In the genomic region with DNA sequence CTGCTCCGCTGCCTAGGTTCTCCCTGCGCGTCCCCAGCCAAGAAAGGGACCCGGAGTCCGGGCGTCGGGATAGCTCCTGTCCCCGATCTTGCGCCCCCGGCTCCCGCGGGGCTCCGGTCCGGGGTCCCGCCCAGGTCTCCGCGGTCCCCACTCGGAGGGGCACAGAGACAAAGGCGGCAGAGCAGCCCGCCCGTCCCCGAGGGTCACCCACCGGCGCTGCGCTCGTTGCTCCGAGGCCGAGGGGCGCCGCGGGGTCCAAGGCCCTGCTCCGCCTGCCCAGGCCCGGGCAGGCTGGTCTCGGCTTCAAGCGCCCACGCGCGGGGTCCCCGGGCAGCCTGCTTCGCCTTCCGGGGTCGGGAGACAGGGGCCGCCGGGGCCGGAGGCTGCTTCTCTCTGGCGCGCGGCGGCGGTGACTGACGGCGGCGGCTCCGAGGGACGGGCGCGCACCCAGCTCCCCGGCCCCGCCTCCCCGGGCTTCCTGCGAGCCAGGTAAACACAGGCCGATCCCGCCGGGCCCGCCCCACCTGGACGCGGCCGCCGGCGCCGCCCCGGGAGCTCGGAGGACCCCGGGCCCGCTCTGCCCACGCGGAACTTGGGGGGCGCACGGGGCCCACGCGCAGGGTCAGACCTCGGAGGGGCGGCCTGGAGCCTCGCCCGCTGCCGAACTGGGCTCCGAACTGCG, we compare ENCODE assay signal across 8 cellular contexts. TPM values are rescaled to one million over a fixed set of nuclear protein-coding genes. Genes with fewer than 3 reads are reported as not detected.
DNase-seq lines count a peak whose midpoint lies in the region; ATAC-seq lines count a peak whose summit lies in the region.

Gene MBP, minus strand, starts transcription at position 415 of the 682 bp plus-strand sequence. CDS start 27,522 bp downstream, outside the sequence.

- H3K4me1 ChIP-seq in CD4-positive, CD25-positive, alpha-beta regulatory T cell (ENCODE audit: control insufficient read depth, insufficient read depth, low read length, poor library complexity, severe bottlenecking) = peaks cover 53% of the 10 kb centered on the region
- H3K4me1 ChIP-seq in skeletal muscle satellite cell (ENCODE audit: control insufficient read depth, insufficient read depth, low read length) = peaks cover 48% of the 10 kb centered on the region

- no peaks in the 10 kb centered on the region for H3K27me3 ChIP-seq in CD4-positive, CD25-positive, alpha-beta regulatory T cell (ENCODE audit: control insufficient read depth, insufficient read depth, low read length)
- H3K27me3 ChIP-seq in skeletal muscle satellite cell (ENCODE audit: control insufficient read depth, insufficient read depth, low read length) = peaks cover 30% of the 10 kb centered on the region

- ATAC-seq in CD4-positive, CD25-positive, alpha-beta regulatory T cell (ENCODE audit: low read depth in 2 of 2) = peak; percentile 68 to 75
- ATAC-seq in GM19397 (IDR thresholded peaks at IDR 0.05; ENCODE audit: unreplicated experiment) (peak; percentile 66), HG03521 (IDR thresholded peaks at IDR 0.05; ENCODE audit: unreplicated experiment) (peak; percentile 58)

- H3K36me3 ChIP-seq in CD4-positive, CD25-positive, alpha-beta regulatory T cell (ENCODE audit: control insufficient read depth, insufficient read depth, low read length) = peaks cover 5% of the 10 kb centered on the region
- H3K36me3 ChIP-seq in skeletal muscle satellite cell (ENCODE audit: insufficient read depth, low read length) = no peaks in the 10 kb centered on the region

- no peaks in the 10 kb centered on the region for H3K27me3 Mint-ChIP-seq in CD4-positive, CD25-positive, alpha-beta regulatory T cell

- peak; percentile 61 to 85 (median 68) for DNase-seq in CD4-positive, CD25-positive, alpha-beta regulatory T cell
- DNase-seq in SHP77 (lab: John Stamatoyannopoulos, UW) (peak; percentile 41 to 74), hepatic stellate cell (ENCODE audit: low spot score) (peak; percentile 38), GOT3 (lab: John Stamatoyannopoulos, UW) (no peak)
- peak; percentile 47 for DNase-seq in activated naive CD8-positive, alpha-beta T cell treated with anti-CD3 and anti-CD28 coated beads, Interleukin-2, amount 50 U/mL, for 16 hours (ENCODE audit: low read depth, low spot score)

- H3K9me3 ChIP-seq in CD4-positive, CD25-positive, alpha-beta regulatory T cell (ENCODE audit: control insufficient read depth in 2 of 2, low read length in 2 of 2) = no peaks in the 10 kb centered on the region
- no peaks in the 10 kb centered on the region for H3K9me3 ChIP-seq in skeletal muscle satellite cell (replicated peaks; ENCODE audit: low read length)

- peak within 1 kb of the TSS; percentile 71 for H3K9ac ChIP-seq in skeletal muscle satellite cell (ENCODE audit: low read depth, low read length)

- H3K27ac ChIP-seq in CD4-positive, CD25-positive, alpha-beta regulatory T cell (ENCODE audit: insufficient read depth, low read length, poor library complexity, severe bottlenecking) = peak within 1 kb of the TSS; percentile 81

- H3K4me3 Mint-ChIP-seq in CD4-positive, CD25-positive, alpha-beta regulatory T cell = peak within 1 kb of the TSS; percentile 96 to 98 (median 97)

- H3K36me3 Mint-ChIP-seq in CD4-positive, CD25-positive, alpha-beta regulatory T cell = peaks cover 12% of the 10 kb centered on the region

- H3K9me3 Mint-ChIP-seq in CD4-positive, CD25-positive, alpha-beta regulatory T cell = peaks cover 0 to 3% (median 0%) of the 10 kb centered on the region in 7 donors

- peak within 1 kb of the TSS; percentile 91 for H3K4me3 ChIP-seq in CD4-positive, CD25-positive, alpha-beta regulatory T cell (ENCODE audit: low read depth, low read length)
- H3K4me3 ChIP-seq in skeletal muscle satellite cell (ENCODE audit: low read length) = peak within 1 kb of the TSS; percentile 63

- peak within 1 kb of the TSS; percentile 80 for H3K4me2 ChIP-seq in skeletal muscle satellite cell (ENCODE audit: low read length)

- H3K4me1 Mint-ChIP-seq in CD4-positive, CD25-positive, alpha-beta regulatory T cell = peaks cover 32 to 64% (median 48%) of the 10 kb centered on the region in 4 donors

- peak within 1 kb of the TSS; percentile 96 to 99 (median 98) for H3K27ac Mint-ChIP-seq in CD4-positive, CD25-positive, alpha-beta regulatory T cell

RNA-seq across cellular contexts. Expression of gene MBP, which starts in this region (rescaled TPM):
- 172 TPM for total RNA-seq in CD4-positive, CD25-positive, alpha-beta regulatory T cell
- 100 to 1,000 TPM; 134 to 145 (median 141) TPM for polyA plus RNA-seq in CD4-positive, CD25-positive, alpha-beta regulatory T cell
- total RNA-seq in skeletal muscle satellite cell (2012; rRNA removed) = 3.1 and 6.8 TPM in 2 replicates
